In the genomic region with DNA sequence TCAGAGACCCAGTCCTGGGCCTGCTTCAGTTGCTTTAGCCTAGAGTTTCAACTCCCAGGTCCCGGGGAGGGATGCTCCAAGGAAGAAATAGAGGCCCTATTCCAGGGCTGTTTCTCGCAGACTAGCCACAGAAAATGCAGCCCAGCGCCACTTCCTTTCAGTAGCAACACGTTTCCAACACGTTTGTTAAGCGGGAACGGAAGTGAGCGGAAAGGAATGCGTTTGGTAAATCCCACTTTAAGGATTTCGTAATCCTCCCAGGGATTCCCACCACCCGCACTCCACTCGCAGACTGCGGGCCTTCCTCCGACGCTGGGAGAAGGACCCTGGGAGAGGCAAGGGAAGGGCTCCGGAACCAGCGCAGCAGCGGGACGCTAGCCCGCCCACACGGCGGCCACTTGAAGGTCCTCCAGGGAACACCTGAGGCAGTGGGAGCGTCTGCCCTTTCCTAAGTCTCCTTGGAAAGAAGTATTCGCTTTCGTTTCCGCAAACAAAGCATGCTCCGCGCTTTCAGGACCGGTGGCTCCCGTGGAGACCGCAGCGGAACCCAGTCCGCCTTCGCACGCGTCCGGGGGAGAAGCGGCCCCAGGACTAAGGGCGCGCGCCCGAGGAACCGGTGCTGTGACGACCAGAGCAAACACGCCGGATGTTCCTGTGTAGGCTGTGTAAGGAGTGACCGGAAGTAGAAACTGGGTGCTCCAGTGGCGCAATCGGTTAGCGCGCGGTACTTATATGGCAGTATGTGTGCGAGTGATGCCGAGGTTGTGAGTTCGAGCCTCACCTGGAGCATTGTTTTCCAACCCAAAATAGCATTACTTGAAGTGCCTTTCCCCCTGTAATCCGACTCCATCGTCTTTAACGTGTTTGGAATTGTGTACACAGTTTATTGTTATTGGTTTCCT, we compare ENCODE assay signal across 8 cellular contexts.
DNase-seq lines count a peak whose midpoint lies in the region; ATAC-seq and TF ChIP-seq lines count a peak whose summit lies in the region.

No MANE protein-coding gene starts in this region.

- no peaks in the 10 kb centered on the region for H4K20me1 ChIP-seq in HCT116 (ENCODE audit: insufficient read depth)

- H3K27me3 ChIP-seq in HCT116 (ENCODE audit: insufficient read depth, low read length) (no peaks in the 10 kb centered on the region), ectodermal cell (ENCODE audit: control insufficient read depth, insufficient read depth, low read length, poor library complexity, severe bottlenecking) (no peaks in the 10 kb centered on the region)

- H3K27ac Mint-ChIP-seq in activated CD4-positive, alpha-beta memory T cell treated with anti-CD3 and anti-CD28 coated beads for 36 hours: no peak overlapping the region

- H3K4me2 ChIP-seq in HCT116 (ENCODE audit: low read length): peak overlapping the region; percentile 59

- peaks cover 1% of the 10 kb centered on the region for H3K36me3 Mint-ChIP-seq in activated CD4-positive, alpha-beta memory T cell treated with anti-CD3 and anti-CD28 coated beads for 36 hours

- H3K79me2 ChIP-seq in HCT116 (ENCODE audit: insufficient read depth, low read length): peaks cover 2% of the 10 kb centered on the region; the same call in 1 of the 2 replicates

- RAD21 ChIA-PET in HCT116 (lab: Charles Lee; ENCODE audit: low non-redundant PET in 1 of 2, low total read pairs in 2 of 2, uncharacterized antibody in 2 of 2, unreplicated experiment in 2 of 2): no interaction called here

- no peak for TF ChIP-seq CTCF in HCT116 (IDR thresholded peaks at IDR 0.05 in 2 of 3, conservative IDR thresholded peaks at IDR 0.05 in 1 of 3; ENCODE audit: borderline replicate concordance in 1 of 3, insufficient read depth in 1 of 3, low read depth in 2 of 3, low read length in 2 of 3)
- TF ChIP-seq CTCF in lower leg skin (IDR thresholded peaks at IDR 0.05): no peak

- H3K9me2 ChIP-seq in HCT116 (ENCODE audit: insufficient read depth): no peaks in the 10 kb centered on the region

- intact Hi-C loops in HCT116 (cut with micrococcal nuclease) (no loop called here), lower leg skin (cut with DNase I; ENCODE audit: low total_unique reads) (no loop called here)
- intact Hi-C loops in activated CD4-positive, alpha-beta memory T cell treated with anti-CD3 and anti-CD28 coated beads for 36 hours (cut with micrococcal nuclease): no loop called here

- peak overlapping the region; percentile 56 to 59 for H3K4me3 ChIP-seq in HCT116 (replicated peaks in 1 of 2; ENCODE audit: low read depth in 1 of 2, low read length in 2 of 2)
- H3K4me3 ChIP-seq in ectodermal cell (ENCODE audit: insufficient read depth, low read depth, low read length): peak overlapping the region; percentile 80
- peak overlapping the region; percentile 64 for H3K4me3 ChIP-seq in lower leg skin (ENCODE audit: low read depth, poor library complexity, severe bottlenecking)

- DNase-seq in DMS114 treated with DMSO at 0.1 percent for 48 hours (lab: John Stamatoyannopoulos, UW; ENCODE audit: unreplicated experiment) (peak; percentile 95), HCT116 (ENCODE audit: low read depth, low spot score) (peak; percentile 81), NCI-H2171 treated with DMSO at 0.1 percent for 48 hours (lab: John Stamatoyannopoulos, UW) (peak; percentile 75), lower leg skin (ENCODE audit: low spot score in 2 of 2) (peak; percentile 59 to 92)
- DNase-seq in activated CD4-positive, alpha-beta memory T cell treated with anti-CD3 and anti-CD28 coated beads for 36 hours: peak; percentile 73
- DNase-seq in stimulated activated CD4-positive, alpha-beta T cell treated with anti-CD3 and anti-CD28 coated beads, Interleukin-4, amount 100 ng/mL, for 1 hour: peak; percentile 47

- peak; percentile 92 for ATAC-seq in HCT116
- ATAC-seq in HG03196 (IDR thresholded peaks at IDR 0.05; ENCODE audit: unreplicated experiment): no peak

- peaks cover 27% of the 10 kb centered on the region for H3K27me3 Mint-ChIP-seq in activated CD4-positive, alpha-beta memory T cell treated with anti-CD3 and anti-CD28 coated beads for 36 hours

- H3K4me1 Mint-ChIP-seq in activated CD4-positive, alpha-beta memory T cell treated with anti-CD3 and anti-CD28 coated beads for 36 hours (ENCODE audit: low read depth): peaks cover 6% of the 10 kb centered on the region

- H3K9me3 ChIP-seq in HCT116 (ENCODE audit: control insufficient read depth in 1 of 2, insufficient read depth in 1 of 2, low read depth in 1 of 2, low read length in 2 of 2): peaks cover 0 to 4% of the 10 kb centered on the region in 2 experiments; a peak in 1 of 4 replicates
- no peaks in the 10 kb centered on the region for H3K9me3 ChIP-seq in ectodermal cell (ENCODE audit: control insufficient read depth, low read length)

- H3K9ac ChIP-seq in HCT116 (ENCODE audit: low read length): peak overlapping the region; percentile 70

- BruUV-seq in HCT116 (replicated peaks; lab: Mats Ljungman, UMichigan): TSS peak; percentile 70

- TF ChIP-seq RAD21 in HCT116 (IDR thresholded peaks at IDR 0.05; ENCODE audit: low read depth): no peak

- peak; percentile 36 for TF ChIP-seq POLR2A in HCT116 (IDR thresholded peaks at IDR 0.05; ENCODE audit: borderline replicate concordance, extremely low read depth, insufficient read depth, insufficient read length)
- no peak for TF ChIP-seq POLR2A in lower leg skin (IDR thresholded peaks at IDR 0.05)

- CTCF ChIA-PET in HCT116 (lab: Charles Lee): no interaction called here
- CTCF ChIA-PET in activated CD4-positive, alpha-beta memory T cell treated with anti-CD3 and anti-CD28 coated beads for 36 hours (lab: Charles Lee): no interaction called here

- H3K4me1 ChIP-seq in HCT116 (ENCODE audit: control insufficient read depth in 1 of 2, insufficient read depth in 2 of 2, low read length in 2 of 2) (peaks cover 0 to 5% of the 10 kb centered on the region in 2 experiments; a peak in 1 of 4 replicates), ectodermal cell (ENCODE audit: control insufficient read depth, insufficient read depth, low read length) (no peaks in the 10 kb centered on the region)

- H3K27ac ChIP-seq in HCT116 (ENCODE audit: low read depth, low read length): peak overlapping the region; percentile 71
- peak overlapping the region; percentile 93 for H3K27ac ChIP-seq in ectodermal cell (ENCODE audit: insufficient read depth, low read depth, low read length, poor library complexity, severe bottlenecking)

- WGBS in ectodermal cell, 2 experiments: 1 to 2% methylated on average over 57 to 58 of the region's 58 CpGs
- 2 to 3% methylated on average over 52 to 58 of the region's 58 CpGs for WGBS in lower leg skin, 2 donors

- H3K4me3 Mint-ChIP-seq in activated CD4-positive, alpha-beta memory T cell treated with anti-CD3 and anti-CD28 coated beads for 36 hours: peak overlapping the region; percentile 67

- H3K9me3 Mint-ChIP-seq in activated CD4-positive, alpha-beta memory T cell treated with anti-CD3 and anti-CD28 coated beads for 36 hours: peaks cover 18% of the 10 kb centered on the region

- H3K36me3 ChIP-seq in HCT116 (ENCODE audit: control insufficient read depth in 1 of 2, insufficient read depth in 2 of 2, low read length in 2 of 2) (no peaks in the 10 kb centered on the region), ectodermal cell (ENCODE audit: control insufficient read depth, insufficient read depth, low read length) (no peaks in the 10 kb centered on the region)

- no peak overlapping the region for H2AFZ ChIP-seq in HCT116 (ENCODE audit: low read depth, low read length, poor library complexity, severe bottlenecking)

- POLR2A ChIA-PET in HCT116 (lab: Charles Lee): no interaction called here
- POLR2A ChIA-PET in activated CD4-positive, alpha-beta memory T cell treated with anti-CD3 and anti-CD28 coated beads for 36 hours (lab: Charles Lee): interaction anchor here (0.6 kb wide), 1 partner anchor 411 kb away, joined by 3 read pairs; no protein-coding TSS in a partner anchor

TF ChIP-seq in HCT116, 20 proteins besides CTCF, POLR2A, EP300 and RAD21 (continues in another document):
- TF ChIP-seq SRF (IDR thresholded peaks at IDR 0.05; ENCODE audit: low read depth): peak; percentile 92
- no peak for TF ChIP-seq EZH2phosphoT487 (IDR thresholded peaks at IDR 0.05; ENCODE audit: borderline replicate concordance)
- TF ChIP-seq ZNF274 (IDR thresholded peaks at IDR 0.05; ENCODE audit: low read depth, low read length): no peak
- peak; percentile 76; the same call in 1 of the 2 replicates for TF ChIP-seq CBX3 (IDR thresholded peaks at IDR 0.05; ENCODE audit: low read depth)
- peak; percentile 78 for TF ChIP-seq POLR2AphosphoS5 (IDR thresholded peaks at IDR 0.05; ENCODE audit: low read depth, low read length)
- no peak for TF ChIP-seq TCF7L2 (IDR thresholded peaks at IDR 0.05; ENCODE audit: borderline replicate concordance, extremely low read depth, insufficient read depth, insufficient read length)
- TF ChIP-seq FOSL1 (IDR thresholded peaks at IDR 0.05; ENCODE audit: low read depth): no peak
- no peak for TF ChIP-seq EZH2 (IDR thresholded peaks at IDR 0.05)
- TF ChIP-seq, protein P1, sequence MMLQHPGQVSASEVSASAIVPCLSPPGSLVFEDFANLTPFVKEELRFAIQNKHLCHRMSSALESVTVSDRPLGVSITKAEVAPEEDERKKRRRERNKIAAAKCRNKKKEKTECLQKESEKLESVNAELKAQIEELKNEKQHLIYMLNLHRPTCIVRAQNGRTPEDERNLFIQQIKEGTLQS (IDR thresholded peaks at IDR 0.05): no peak
- TF ChIP-seq EGR1 (IDR thresholded peaks at IDR 0.05; ENCODE audit: low read depth): peak; percentile 33; the same call in 1 of the 2 replicates
- peak; percentile 16; the same call in 1 of the 2 replicates for TF ChIP-seq ELF1 (IDR thresholded peaks at IDR 0.05; ENCODE audit: borderline replicate concordance, low read depth)
- TF ChIP-seq, protein P2, sequence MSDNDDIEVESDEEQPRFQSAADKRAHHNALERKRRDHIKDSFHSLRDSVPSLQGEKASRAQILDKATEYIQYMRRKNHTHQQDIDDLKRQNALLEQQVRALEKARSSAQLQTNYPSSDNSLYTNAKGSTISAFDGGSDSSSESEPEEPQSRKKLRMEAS (IDR thresholded peaks at IDR 0.05): peak; percentile 65; the same call in 1 of the 2 replicates
- no peak for TF ChIP-seq JUND (IDR thresholded peaks at IDR 0.05)
- TF ChIP-seq ZFX (IDR thresholded peaks at IDR 0.05): 0 out of 2 replicates have a peak, but pooled peaks have one; percentile 15
